Comparison of ENCODE assay signal across 9 cellular contexts in the genomic region with DNA sequence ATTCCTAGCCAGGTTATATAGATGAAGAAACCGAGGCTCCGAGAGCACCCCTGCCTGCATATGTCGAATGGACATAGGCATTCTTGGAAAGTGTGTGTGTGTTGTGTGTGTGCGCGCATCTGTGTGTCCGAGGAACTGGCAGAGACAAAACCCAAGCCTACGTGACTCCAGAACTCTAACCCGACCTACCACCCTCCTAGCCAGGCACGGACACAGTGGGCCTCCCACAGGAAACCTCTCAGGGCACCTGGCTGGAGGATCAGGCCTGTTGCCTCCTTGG. TPM values are rescaled to one million over a fixed set of nuclear protein-coding genes. Genes with fewer than 3 reads are reported as not detected.
DNase-seq lines count a peak whose midpoint lies in the region; FAIRE-seq and TF ChIP-seq lines count a peak whose summit lies in the region.
"Had no signal": no experiment of that assay in that cellular context is flagged by ENCODE, and none has a peak within 500 bp of the region (broad histone marks: within the 10 kb centered on the region; RNA-seq: fewer than 3 reads in every experiment).

No MANE protein-coding gene starts in this region.

- intact Hi-C loops in sigmoid colon (cut with DNase I), result no loop called here

- H3K27ac ChIP-seq in SJCRH30 (peak overlapping the region; percentile 50; the same call in 1 of the 2 replicates), sigmoid colon (peak overlapping the region in 2 of 4 donors; percentile 24 to 29)

- FAIRE-seq in GM12892 (lab: Jason Lieb, UNC), result peak; percentile 67

- TF ChIP-seq EP300 in sigmoid colon (IDR thresholded peaks at IDR 0.05), result no peak

- H3K36me3 ChIP-seq in SJCRH30, result peaks cover 32% of the 10 kb centered on the region
- no peaks in the 10 kb centered on the region for H3K36me3 ChIP-seq in sigmoid colon

- TF ChIP-seq POLR2A in GM12892 (IDR thresholded peaks at IDR 0.05; ENCODE audit: low read depth, low read length) (no peak), sigmoid colon (IDR thresholded peaks at IDR 0.05) (no peak)

- peaks cover 33% of the 10 kb centered on the region for H3K4me1 ChIP-seq in SJCRH30
- peaks cover 0 to 19% (median 15%) of the 10 kb centered on the region in 4 donors for H3K4me1 ChIP-seq in sigmoid colon

- WGBS in sigmoid colon, 2 donors, result 78 to 87% methylated on average over 9 of the region's 9 CpGs

- H3K4me3 ChIP-seq in SJCRH30, result peak overlapping the region; percentile 96
- H3K4me3 ChIP-seq in fibroblast of villous mesenchyme (ENCODE audit: low read depth, low read length), result peak overlapping the region; percentile 35
- H3K4me3 ChIP-seq in sigmoid colon, result peak overlapping the region in 3 of 4 donors; percentile 47 to 52 (median 47)

- no peak for TF ChIP-seq CTCF in fibroblast of villous mesenchyme (IDR thresholded peaks at IDR 0.05; ENCODE audit: insufficient read depth, low read depth, low read length)
- no peak for TF ChIP-seq CTCF in sigmoid colon (IDR thresholded peaks at IDR 0.05)

- no peaks in the 10 kb centered on the region for H3K9me3 ChIP-seq in SJCRH30 (replicated peaks)
- no peaks in the 10 kb centered on the region for H3K9me3 ChIP-seq in sigmoid colon

- DNase-seq in GM12892 (ENCODE audit: insufficient read length) (no peak), SJCRH30 (peak in 1 of 2 experiments; percentile 62), fibroblast of villous mesenchyme (ENCODE audit: low read depth) (no peak), sigmoid colon (no peak), NCI-H510A treated with DMSO at 0.1 percent for 48 hours (lab: John Stamatoyannopoulos, UW) (no peak), NCI-H146 (lab: John Stamatoyannopoulos, UW) (no peak)
- no peak for DNase-seq in stimulated activated naive CD4-positive, alpha-beta T cell treated with Interleukin-2 at 50 U/mL for 16 hours (lab: John Stamatoyannopoulos, UW)
- no peak for DNase-seq in activated CD4-positive, alpha-beta T cell treated with anti-CD3 and anti-CD28 coated beads, Interleukin-2, amount 50 U/mL, for 4 hours
- DNase-seq: NCI-H1694 treated with DMSO at 0.1 percent for 48 hours had no signal

- no peaks in the 10 kb centered on the region for H3K27me3 ChIP-seq in SJCRH30
- H3K27me3 ChIP-seq in sigmoid colon, result peaks cover 0 to 35% (median 0%) of the 10 kb centered on the region in 3 donors

RNA-seq across cellular contexts. Expression of a gene that starts 0.5 kb away (rescaled TPM):
- 2.2 TPM for polyA plus RNA-seq in GM12892 (2012; ENCODE audit: missing spikeins)
- 115 and 120 TPM in 2 replicates for total RNA-seq in SJCRH30 (2014; rRNA removed; shearing (Covaris generic))
- total RNA-seq in fibroblast of villous mesenchyme, result 0.64 and 0.86 TPM in 2 replicates
- 10 to 100 TPM in 2 of 4 donors, 1 to 10 TPM in 2; 3.6 to 15.6 (median 9.7) TPM for total RNA-seq in sigmoid colon
- 1 to 10 TPM; 1.2 to 9.1 (median 1.6) TPM for polyA plus RNA-seq in sigmoid colon

RNA-seq across cellular contexts. Expression of a gene that starts 32.9 kb away (rescaled TPM):
- 2.1 TPM for polyA plus RNA-seq in GM12892 (2012; ENCODE audit: missing spikeins)
- 1.8 TPM in 2 replicates for total RNA-seq in SJCRH30 (2014; rRNA removed; shearing (Covaris generic))
- total RNA-seq in fibroblast of villous mesenchyme (1.6 and 2.2 TPM in 2 replicates), sigmoid colon (10 to 100 TPM in 1 of 4 donors, 1 to 10 TPM in 3; 4.6 to 11.1 (median 6.7) TPM)
- 1 to 10 TPM; 1.8 to 4.0 (median 2.8) TPM for polyA plus RNA-seq in sigmoid colon

RNA-seq across cellular contexts. Expression of a gene that starts 46.8 kb away (rescaled TPM):
- 31.2 TPM for polyA plus RNA-seq in GM12892 (2012; ENCODE audit: missing spikeins)
- 56.8 and 64.7 TPM in 2 replicates for total RNA-seq in SJCRH30 (2014; rRNA removed; shearing (Covaris generic))
- 46.6 and 49.6 TPM in 2 replicates for total RNA-seq in fibroblast of villous mesenchyme
- 10 to 100 TPM; 34.1 to 37.5 (median 35.3) TPM for total RNA-seq in sigmoid colon
- 10 to 100 TPM; 25.2 to 45.5 (median 40.0) TPM for polyA plus RNA-seq in sigmoid colon

Comparison
In these comparisons a context has a peak if more than half of its experiments do, and no peak if none do; other contexts are left out.
1. H3K4me3 ChIP-seq: peak in every context shown above with its lines; median percentile 96 in SJCRH30; 47 in sigmoid colon; 35 in fibroblast of villous mesenchyme.